15 cellular contexts compared by ENCODE assay signal in the genomic region with DNA sequence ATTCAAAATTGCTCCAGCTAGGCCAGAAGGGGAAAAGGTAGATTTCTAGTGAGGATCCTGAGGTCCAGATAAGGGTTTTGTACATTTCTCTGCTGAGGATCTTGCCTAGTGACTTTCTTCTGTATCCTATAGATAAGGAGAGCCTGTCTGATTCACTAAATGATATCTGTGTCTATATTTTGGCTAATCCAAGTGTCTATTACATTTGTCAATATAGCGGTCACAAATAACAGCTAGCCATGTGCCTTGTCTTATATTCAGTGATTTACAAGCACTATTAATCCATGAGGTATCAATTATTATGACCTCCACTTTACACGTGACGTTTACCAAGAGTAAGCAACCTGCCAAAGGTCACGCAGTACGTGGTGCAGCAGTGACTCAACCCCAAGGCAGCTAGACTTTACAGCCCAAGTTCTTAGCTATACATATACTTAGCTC. TPM values are rescaled to one million over a fixed set of nuclear protein-coding genes. Genes with fewer than 3 reads are reported as not detected.
DNase-seq lines count a peak whose midpoint lies in the region; ATAC-seq, FAIRE-seq and TF ChIP-seq lines count a peak whose summit lies in the region.
"Had no signal": no experiment of that assay in that cellular context is flagged by ENCODE, and none has a peak within 500 bp of the region (broad histone marks: within the 10 kb centered on the region; RNA-seq: fewer than 3 reads in every experiment).

No MANE protein-coding gene starts in this region.

- ATAC-seq in IMR-90 (ENCODE audit: low read depth) (0 out of 2 replicates have a peak, but pooled peaks have one; percentile 27), GM18498 (IDR thresholded peaks at IDR 0.05; ENCODE audit: unreplicated experiment) (no peak)
- ATAC-seq in activated CD4-positive, alpha-beta T cell treated with anti-CD3 and anti-CD28 coated beads for 36 hours: no peak
- ATAC-seq: activated CD8-positive, alpha-beta memory T cell treated with anti-CD3 and anti-CD28 coated beads, Interleukin-2, amount 10 ng/mL, durations not matched to agents 7 days and 5 days had no signal

- no peaks in the 10 kb centered on the region for H3K79me2 ChIP-seq in astrocyte (ENCODE audit: insufficient read depth, low read length)
- H3K79me2 ChIP-seq in smooth muscle cell (ENCODE audit: low read depth): peaks cover 4% of the 10 kb centered on the region

- H2BK20ac ChIP-seq in IMR-90 (ENCODE audit: low read depth, low read length): no peak overlapping the region

- H3K9me1 ChIP-seq in IMR-90 (ENCODE audit: insufficient read depth, low read length): peaks cover 9% of the 10 kb centered on the region

- intact Hi-C loops in IMR-90 (cut with micrococcal nuclease) (loop anchor here (5.0 kb wide), 1 partner anchor 90 kb away; a partner anchor contains a TSS), prostate gland (cut with DNase I) (no loop called here)
- intact Hi-C loops in activated CD4-positive, alpha-beta T cell treated with anti-CD3 and anti-CD28 coated beads for 36 hours (cut with DNase I, micrococcal nuclease): loop anchor here (5.0 kb wide), 2 partner anchors 110 to 115 kb away; a partner anchor contains a TSS

- H3K36me3 ChIP-seq in IMR-90 (ENCODE audit: control insufficient read depth, insufficient read depth, low read length): peaks cover 26% of the 10 kb centered on the region
- H3K36me3 ChIP-seq in astrocyte (ENCODE audit: insufficient read depth, low read length): peaks cover 28% of the 10 kb centered on the region
- H3K36me3 ChIP-seq in smooth muscle cell (ENCODE audit: low read depth): peaks cover 15% of the 10 kb centered on the region
- H3K36me3 ChIP-seq in prostate gland: no peaks in the 10 kb centered on the region

- H2AK5ac ChIP-seq in IMR-90 (ENCODE audit: low read depth, low read length): no peak overlapping the region

- WGBS in IMR-90 (ENCODE audit: extremely low coverage in 2 of 2, insufficient read length in 1 of 2), 2 experiments: no CpG with 5 or more reads among the region's 5 CpGs
- 61% methylated on average over 5 of the region's 5 CpGs for WGBS in smooth muscle cell (ENCODE audit: low lambda C conversion rate)
- WGBS in prostate gland: 76% methylated on average over 5 of the region's 5 CpGs

- H3K18ac ChIP-seq in IMR-90 (ENCODE audit: low read depth, low read length): no peak overlapping the region

- H3K4me1 Mint-ChIP-seq in astrocyte (ENCODE audit: low read depth, unreplicated experiment): peaks cover 26% of the 10 kb centered on the region
- H3K4me1 Mint-ChIP-seq in activated CD4-positive, alpha-beta T cell treated with anti-CD3 and anti-CD28 coated beads for 36 hours: peaks cover 15% of the 10 kb centered on the region

- no peak overlapping the region for H2AK9ac ChIP-seq in IMR-90 (replicated peaks; ENCODE audit: low read depth, low read length, poor library complexity)

- H2AFZ ChIP-seq in IMR-90 (replicated peaks; ENCODE audit: low read length, poor library complexity): no peak overlapping the region
- H2AFZ ChIP-seq in astrocyte (ENCODE audit: low read depth, low read length): no peak overlapping the region
- no peak overlapping the region for H2AFZ ChIP-seq in smooth muscle cell (ENCODE audit: low read depth)

- no peak overlapping the region for H4K8ac ChIP-seq in IMR-90 (ENCODE audit: low read depth in 2 of 2, low read length in 2 of 2)

- no peaks in the 10 kb centered on the region for H3K9me3 Mint-ChIP-seq in astrocyte (ENCODE audit: unreplicated experiment)
- H3K9me3 Mint-ChIP-seq in activated CD4-positive, alpha-beta T cell treated with anti-CD3 and anti-CD28 coated beads for 36 hours (ENCODE audit: low read depth): no peaks in the 10 kb centered on the region

- peaks cover 10 to 16% of the 10 kb centered on the region in 2 experiments; a peak in 3 of 4 replicates for H3K79me1 ChIP-seq in IMR-90 (ENCODE audit: low read depth in 1 of 2, low read length in 2 of 2)

- no peaks in the 10 kb centered on the region for H3K27me3 Mint-ChIP-seq in astrocyte (ENCODE audit: low read depth, unreplicated experiment)
- no peaks in the 10 kb centered on the region for H3K27me3 Mint-ChIP-seq in activated CD4-positive, alpha-beta T cell treated with anti-CD3 and anti-CD28 coated beads for 36 hours
- H3K27me3 Mint-ChIP-seq: activated CD8-positive, alpha-beta memory T cell treated with anti-CD3 and anti-CD28 coated beads, Interleukin-2, amount 10 ng/mL, durations not matched to agents 7 days and 5 days had no signal

- H3K9ac ChIP-seq in IMR-90 (ENCODE audit: low read depth, low read length) (no peak overlapping the region), astrocyte (ENCODE audit: low read length) (no peak overlapping the region), smooth muscle cell (ENCODE audit: low read depth) (no peak overlapping the region)
- H3K9ac ChIP-seq: BLaER1 treated with 17β-estradiol and CSF1 and Interleukin-3, amounts not matched to agents 10 nM and 100 nM had no signal

- no peak overlapping the region for H2BK5ac ChIP-seq in IMR-90 (ENCODE audit: low read depth, low read length, poor library complexity, severe bottlenecking)

- H3K36me3 Mint-ChIP-seq in astrocyte (ENCODE audit: low read depth, unreplicated experiment): peaks cover 3% of the 10 kb centered on the region
- H3K36me3 Mint-ChIP-seq in activated CD4-positive, alpha-beta T cell treated with anti-CD3 and anti-CD28 coated beads for 36 hours (ENCODE audit: low read depth): peaks cover 47% of the 10 kb centered on the region

- FAIRE-seq in astrocyte (lab: Jason Lieb, UNC): no peak

- H3K4ac ChIP-seq in IMR-90 (ENCODE audit: low read depth, low read length): no peak overlapping the region

- H2BK15ac ChIP-seq in IMR-90 (ENCODE audit: low read depth, low read length): no peak overlapping the region

- no peaks in the 10 kb centered on the region for H3K9me3 ChIP-seq in IMR-90 (ENCODE audit: control insufficient read depth, insufficient read depth, low read length)
- no peaks in the 10 kb centered on the region for H3K9me3 ChIP-seq in astrocyte (ENCODE audit: insufficient read depth, low read depth, low read length)
- no peaks in the 10 kb centered on the region for H3K9me3 ChIP-seq in smooth muscle cell (replicated peaks; ENCODE audit: low read depth)
- no peaks in the 10 kb centered on the region for H3K9me3 ChIP-seq in prostate gland
- H3K9me3 ChIP-seq: BLaER1 treated with 17β-estradiol and CSF1 and Interleukin-3, amounts not matched to agents 10 nM and 100 nM had no signal

- in situ Hi-C loops in IMR-90 (cut with MboI; ENCODE audit: low sequenced_read_pairs): no loop called here

- dilution Hi-C loops in IMR-90 (cut with HindIII; ENCODE audit: low sequenced_read_pairs, unreplicated experiment): no loop called here

- H3K23ac ChIP-seq in IMR-90 (ENCODE audit: low read depth, low read length): no peak overlapping the region

- no peak overlapping the region for H4K91ac ChIP-seq in IMR-90 (ENCODE audit: insufficient read depth, low read depth, low read length)

- H3K4me3 Mint-ChIP-seq in astrocyte (ENCODE audit: unreplicated experiment): no peak overlapping the region
- H3K4me3 Mint-ChIP-seq in activated CD4-positive, alpha-beta T cell treated with anti-CD3 and anti-CD28 coated beads for 36 hours: no peak overlapping the region
- H3K4me3 Mint-ChIP-seq: activated CD8-positive, alpha-beta memory T cell treated with anti-CD3 and anti-CD28 coated beads, Interleukin-2, amount 10 ng/mL, durations not matched to agents 7 days and 5 days had no signal

- no peak overlapping the region for H3K4me3 ChIP-seq in IMR-90 (ENCODE audit: insufficient read depth, low read depth, low read length)
- H3K4me3 ChIP-seq in astrocyte (ENCODE audit: insufficient read depth, low read depth, low read length): no peak overlapping the region
- H3K4me3 ChIP-seq in fibroblast of mammary gland (ENCODE audit: control insufficient read depth, low read depth, low read length): no peak overlapping the region
- H3K4me3 ChIP-seq in smooth muscle cell: no peak overlapping the region
- H3K4me3 ChIP-seq in prostate gland: no peak overlapping the region
- H3K4me3 ChIP-seq: BLaER1 treated with 17β-estradiol and CSF1 and Interleukin-3, amounts not matched to agents 10 nM and 100 nM had no signal

- H3K27me3 ChIP-seq in IMR-90 (ENCODE audit: control insufficient read depth, insufficient read depth, low read length) (no peaks in the 10 kb centered on the region), astrocyte (ENCODE audit: insufficient read depth, low read length) (no peaks in the 10 kb centered on the region), smooth muscle cell (ENCODE audit: low read depth) (no peaks in the 10 kb centered on the region), prostate gland (replicated peaks; ENCODE audit: insufficient read depth) (no peaks in the 10 kb centered on the region)
- H3K27me3 ChIP-seq: BLaER1 treated with 17β-estradiol and CSF1 and Interleukin-3, amounts not matched to agents 10 nM and 100 nM had no signal

- TF ChIP-seq POLR2A in IMR-90 (IDR thresholded peaks at IDR 0.05; ENCODE audit: low read depth, low read length): no peak
- no peak for TF ChIP-seq POLR2A in prostate gland (IDR thresholded peaks at IDR 0.05)

- POLR2A ChIA-PET in IMR-90 (lab: Charles Lee; ENCODE audit: unreplicated experiment): no interaction called here
- POLR2A ChIA-PET in activated CD4-positive, alpha-beta T cell treated with anti-CD3 and anti-CD28 coated beads for 36 hours (lab: Charles Lee): no interaction called here

- H4K5ac ChIP-seq in IMR-90 (ENCODE audit: low read depth, low read length): no peak overlapping the region

- H3K27ac Mint-ChIP-seq in astrocyte (ENCODE audit: unreplicated experiment): no peak overlapping the region
- H3K27ac Mint-ChIP-seq in activated CD4-positive, alpha-beta T cell treated with anti-CD3 and anti-CD28 coated beads for 36 hours: no peak overlapping the region
- H3K27ac Mint-ChIP-seq: activated CD8-positive, alpha-beta memory T cell treated with anti-CD3 and anti-CD28 coated beads, Interleukin-2, amount 10 ng/mL, durations not matched to agents 7 days and 5 days had no signal

- H3K4me1 ChIP-seq in IMR-90 (ENCODE audit: control insufficient read depth, insufficient read depth, low read length) (peaks cover 3% of the 10 kb centered on the region; the same call in 1 of the 2 replicates), astrocyte (ENCODE audit: insufficient read depth, low read length) (peaks cover 4% of the 10 kb centered on the region), smooth muscle cell (ENCODE audit: low read depth) (no peaks in the 10 kb centered on the region), prostate gland (replicated peaks) (no peaks in the 10 kb centered on the region)

- no peak overlapping the region for H3K27ac ChIP-seq in IMR-90 (ENCODE audit: insufficient read depth, low read length)
- no peak overlapping the region for H3K27ac ChIP-seq in astrocyte (ENCODE audit: low read depth, low read length)
- H3K27ac ChIP-seq in smooth muscle cell (ENCODE audit: low read depth): peak overlapping the region; percentile 57
- no peak overlapping the region for H3K27ac ChIP-seq in prostate gland
- H3K27ac ChIP-seq: BLaER1 treated with 17β-estradiol and CSF1 and Interleukin-3, amounts not matched to agents 10 nM and 100 nM had no signal

- H3K14ac ChIP-seq in IMR-90 (replicated peaks; ENCODE audit: low read depth, low read length): no peak overlapping the region

- no peak for TF ChIP-seq RAD21 in IMR-90 (IDR thresholded peaks at IDR 0.05; ENCODE audit: low read length)

- no TSS peak for BruUV-seq in IMR-90 (replicated peaks; lab: Mats Ljungman, UMichigan)

- peaks cover 23% of the 10 kb centered on the region for H3F3A ChIP-seq in smooth muscle cell (ENCODE audit: low read depth)

- CTCF ChIA-PET in IMR-90 (lab: Yijun Ruan, JAX): interaction anchor here (1.0 kb wide), 1 partner anchor 9 kb away, joined by 4 read pairs; no protein-coding TSS in a partner anchor
- CTCF ChIA-PET in activated CD4-positive, alpha-beta T cell treated with anti-CD3 and anti-CD28 coated beads for 36 hours (lab: Charles Lee): interaction anchor here (1.1 kb wide), 1 partner anchor 12 kb away, joined by 3 read pairs; no protein-coding TSS in a partner anchor

- H4K20me1 ChIP-seq in IMR-90 (ENCODE audit: insufficient read depth, low read length): peaks cover 2% of the 10 kb centered on the region; the same call in 1 of the 2 replicates
- H4K20me1 ChIP-seq in astrocyte (ENCODE audit: insufficient read depth, low read length): peaks cover 10% of the 10 kb centered on the region
- peaks cover 4% of the 10 kb centered on the region for H4K20me1 ChIP-seq in smooth muscle cell (ENCODE audit: low read depth)

- TF ChIP-seq CTCF in IMR-90 (conservative IDR thresholded peaks at IDR 0.05; ENCODE audit: low read depth, low read length) (no peak), astrocyte (IDR thresholded peaks at IDR 0.05; ENCODE audit: insufficient read depth, low read depth, low read length) (no peak), fibroblast of mammary gland (conservative IDR thresholded peaks at IDR 0.05; ENCODE audit: control insufficient read depth, insufficient read depth, low read depth, low read length) (no peak), smooth muscle cell (IDR thresholded peaks at IDR 0.05; ENCODE audit: borderline replicate concordance, insufficient read depth, poor library complexity, severe bottlenecking) (no peak), prostate gland (IDR thresholded peaks at IDR 0.05) (no peak)

- H2BK120ac ChIP-seq in IMR-90 (ENCODE audit: low read depth, low read length): no peak overlapping the region

- H3K4me2 ChIP-seq in IMR-90 (ENCODE audit: low read depth, low read length) (no peak overlapping the region), astrocyte (ENCODE audit: low read length) (no peak overlapping the region), smooth muscle cell (no peak overlapping the region)
- H3K4me2 ChIP-seq: BLaER1 treated with 17β-estradiol and CSF1 and Interleukin-3, amounts not matched to agents 10 nM and 100 nM had no signal

- DNase-seq in IMR-90 (peak; percentile 75), astrocyte (ENCODE audit: low read depth) (peak; percentile 49), fibroblast of mammary gland (ENCODE audit: low read depth) (peak; percentile 70), smooth muscle cell (lab: John Stamatoyannopoulos, UW; ENCODE audit: unreplicated experiment) (no peak), prostate gland (ENCODE audit: low spot score) (no peak)
- DNase-seq in activated CD4-positive, alpha-beta T cell treated with anti-CD3 and anti-CD28 coated beads for 36 hours: no peak
- DNase-seq: activated CD8-positive, alpha-beta memory T cell treated with anti-CD3 and anti-CD28 coated beads, Interleukin-2, amount 10 ng/mL, durations not matched to agents 7 days and 5 days; activated naive CD4-positive, alpha-beta T cell treated with Interleukin-2 at 50 U/mL for 16 hours; kidney glomerular epithelial cell; NCI-H1417; NCI-H226; posterior cingulate gyrus; stimulated activated CD4-positive, alpha-beta T cell treated with anti-CD3 and anti-CD28 coated beads, Interleukin-15, amount 100 ng/mL, for 24 hours had no signal

- no peak overlapping the region for H3K56ac ChIP-seq in IMR-90 (ENCODE audit: extremely low read depth, insufficient read depth, low read length)

RNA-seq across cellular contexts. Expression of a gene that starts 41.6 kb away (rescaled TPM):
- total RNA-seq in IMR-90 (2012; rRNA removed): 49.6 and 88.3 TPM in 2 replicates
- 73.3 and 83.0 TPM in 2 replicates for polyA plus RNA-seq in IMR-90 (2012; rRNA removed)
- 24.8 and 66.4 TPM in 2 replicates for polyA plus RNA-seq in IMR-90 (2012; cell fraction: cytosol; rRNA removed)
- polyA plus RNA-seq in IMR-90 (2012; cell fraction: nucleus; rRNA removed; ENCODE audit: low replicate concordance): 80.3 and 193 TPM in 2 replicates
- 128 and 130 TPM in 2 replicates for total RNA-seq in astrocyte
- total RNA-seq in smooth muscle cell: 235 and 266 TPM in 2 replicates
- 167 and 178 TPM in 2 replicates for polyA plus RNA-seq in smooth muscle cell
- total RNA-seq in activated CD4-positive, alpha-beta T cell treated with anti-CD3 and anti-CD28 coated beads for 36 hours: 10 to 100 TPM; 43.4 to 49.5 TPM
- 100 to 1,000 TPM; 117 to 183 TPM for total RNA-seq in prostate gland

Comparison
In these comparisons a context has a peak if more than half of its experiments do, and no peak if none do; other contexts are left out.
1. DNase-seq: peak in IMR-90 (single experiment), astrocyte (single experiment) and fibroblast of mammary gland (single experiment); none in smooth muscle cell (single experiment), activated CD4-positive, alpha-beta T cell treated with anti-CD3 and anti-CD28 coated beads for 36 hours (single experiment) and prostate gland (single experiment).